In the genomic region with DNA sequence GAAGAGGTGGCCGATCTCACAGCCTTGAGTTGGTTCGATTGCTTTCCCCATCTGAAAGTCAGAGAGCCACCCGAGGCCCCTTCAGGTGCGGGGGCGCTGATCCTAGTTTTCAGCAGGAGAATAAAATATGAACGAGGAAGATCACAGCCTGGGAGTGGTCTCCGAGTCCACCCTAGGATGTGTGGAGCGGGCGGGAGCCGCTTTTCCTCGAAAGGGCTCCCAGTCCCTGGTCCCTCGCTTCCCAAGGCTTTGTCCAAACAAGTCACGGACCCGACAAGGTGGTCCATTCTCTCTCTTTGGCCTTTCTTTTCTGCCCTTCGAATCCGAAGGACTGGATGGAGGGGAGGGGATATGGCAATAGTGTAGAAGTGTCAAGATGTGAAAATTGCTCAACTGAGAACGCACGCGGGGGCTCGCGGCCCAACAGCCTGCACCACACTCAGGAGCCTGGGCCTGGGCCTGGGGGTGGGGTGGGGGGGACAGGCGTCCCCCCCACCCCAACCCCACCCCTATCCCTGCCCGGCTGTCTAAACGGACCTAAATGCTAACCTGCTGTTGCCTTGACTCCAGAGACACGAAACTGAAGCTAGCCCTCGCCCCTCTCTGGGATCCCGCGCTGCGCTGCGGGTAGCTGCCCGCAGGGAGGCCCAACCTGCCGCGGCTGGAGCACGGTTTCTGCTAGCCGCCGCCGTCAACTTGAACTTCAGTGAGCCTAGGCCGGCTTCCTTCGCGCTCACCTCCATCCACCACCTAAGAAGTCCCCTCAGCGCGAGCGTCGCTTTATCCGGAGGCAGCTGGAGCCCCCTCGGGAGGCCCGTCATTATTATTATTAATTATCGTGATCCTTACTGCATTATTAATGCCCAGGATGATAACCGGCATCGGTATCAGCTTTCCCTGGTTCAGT, we compare ENCODE assay signal across 16 cellular contexts. TPM values are rescaled to one million over a fixed set of nuclear protein-coding genes. Genes with fewer than 3 reads are reported as not detected.
A peak's percentile ranks its signal among the peaks of the same experiment; 100 is the strongest.
DNase-seq lines count a peak whose midpoint lies in the region; ATAC-seq and TF ChIP-seq lines count a peak whose summit lies in the region.
"Had no signal": no experiment of that assay in that cellular context is flagged by ENCODE, and none has a peak within 500 bp of the region (broad histone marks: within the 10 kb centered on the region; RNA-seq: fewer than 3 reads in every experiment).

No MANE protein-coding gene starts in this region.

- H3K9me3 Mint-ChIP-seq in T-helper 1 cell treated with Interleukin-12 subunit alpha and Interleukin-12 subunit beta and Interleukin-4 antibody, amounts not matched to agents 30 μg/mL and 1 μg/mL, for 36 hours, result peaks cover 5% of the 10 kb centered on the region
- H3K9me3 Mint-ChIP-seq in activated CD4-positive, alpha-beta memory T cell treated with anti-CD3 and anti-CD28 coated beads, Interleukin-2, amount 10 ng/mL, durations not matched to agents 7 days and 5 days, result peaks cover 2% of the 10 kb centered on the region
- H3K9me3 Mint-ChIP-seq in progenitor cell of endocrine pancreas (ENCODE audit: low read depth), result no peaks in the 10 kb centered on the region

- peak overlapping the region; percentile 57 for H3K27ac Mint-ChIP-seq in T-helper 1 cell treated with Interleukin-12 subunit alpha and Interleukin-12 subunit beta and Interleukin-4 antibody, amounts not matched to agents 30 μg/mL and 1 μg/mL, for 36 hours
- H3K27ac Mint-ChIP-seq in activated CD4-positive, alpha-beta memory T cell treated with anti-CD3 and anti-CD28 coated beads, Interleukin-2, amount 10 ng/mL, durations not matched to agents 7 days and 5 days, result peak overlapping the region; percentile 49
- peak overlapping the region; percentile 69 for H3K27ac Mint-ChIP-seq in progenitor cell of endocrine pancreas

- DNase-seq in T-helper 1 cell (no peak), progenitor cell of endocrine pancreas (ENCODE audit: low spot score, unreplicated experiment) (no peak), mucosa of gallbladder (ENCODE audit: low spot score) (no peak), NCI-H128 (lab: John Stamatoyannopoulos, UW; ENCODE audit: unreplicated experiment) (no peak)
- no peak for DNase-seq in activated CD4-positive, alpha-beta memory T cell treated with anti-CD3 and anti-CD28 coated beads, Interleukin-2, amount 10 ng/mL, durations not matched to agents 7 days and 5 days
- DNase-seq: ACHN; foreskin keratinocyte; left lung; stimulated activated CD4-positive, alpha-beta T cell treated with anti-CD3 and anti-CD28 coated beads, Interleukin-15, amount 100 ng/mL, for 24 hours had no signal

- POLR2A ChIA-PET in activated CD4-positive, alpha-beta memory T cell treated with anti-CD3 and anti-CD28 coated beads, Interleukin-2, amount 10 ng/mL, durations not matched to agents 7 days and 5 days (lab: Charles Lee), result interaction anchor here (1.4 kb wide), 1 partner anchor 28 kb away, joined by 3 read pairs; no protein-coding TSS in a partner anchor

- peak overlapping the region; percentile 10 for H3K4me3 ChIP-seq in iPS-11a (ENCODE audit: low read depth, low read length)
- H3K4me3 ChIP-seq: left lung, pancreas had no signal

- peak overlapping the region; percentile 37 for H3K4me3 Mint-ChIP-seq in T-helper 1 cell treated with Interleukin-12 subunit alpha and Interleukin-12 subunit beta and Interleukin-4 antibody, amounts not matched to agents 30 μg/mL and 1 μg/mL, for 36 hours
- no peak overlapping the region for H3K4me3 Mint-ChIP-seq in activated CD4-positive, alpha-beta memory T cell treated with anti-CD3 and anti-CD28 coated beads, Interleukin-2, amount 10 ng/mL, durations not matched to agents 7 days and 5 days
- no peak overlapping the region for H3K4me3 Mint-ChIP-seq in progenitor cell of endocrine pancreas (ENCODE audit: low read depth)

- no peak for TF ChIP-seq CTCF in progenitor cell of endocrine pancreas (IDR thresholded peaks at IDR 0.05; ENCODE audit: unreplicated experiment)

- peaks cover 90% of the 10 kb centered on the region for H3K27me3 Mint-ChIP-seq in T-helper 1 cell treated with Interleukin-12 subunit alpha and Interleukin-12 subunit beta and Interleukin-4 antibody, amounts not matched to agents 30 μg/mL and 1 μg/mL, for 36 hours (ENCODE audit: low read depth)
- peaks cover 89% of the 10 kb centered on the region for H3K27me3 Mint-ChIP-seq in activated CD4-positive, alpha-beta memory T cell treated with anti-CD3 and anti-CD28 coated beads, Interleukin-2, amount 10 ng/mL, durations not matched to agents 7 days and 5 days
- H3K27me3 Mint-ChIP-seq in progenitor cell of endocrine pancreas, result peaks cover 92% of the 10 kb centered on the region

- CTCF ChIA-PET in activated CD4-positive, alpha-beta memory T cell treated with anti-CD3 and anti-CD28 coated beads, Interleukin-2, amount 10 ng/mL, durations not matched to agents 7 days and 5 days (lab: Charles Lee), result interaction anchor here (0.8 to 1.5 kb wide), 2 partner anchors 245 to 247 kb away, joined by 3 to 4 read pairs; no protein-coding TSS in a partner anchor

- peaks cover 31% of the 10 kb centered on the region for H3K4me1 Mint-ChIP-seq in T-helper 1 cell treated with Interleukin-12 subunit alpha and Interleukin-12 subunit beta and Interleukin-4 antibody, amounts not matched to agents 30 μg/mL and 1 μg/mL, for 36 hours (ENCODE audit: low read depth)
- H3K4me1 Mint-ChIP-seq in activated CD4-positive, alpha-beta memory T cell treated with anti-CD3 and anti-CD28 coated beads, Interleukin-2, amount 10 ng/mL, durations not matched to agents 7 days and 5 days, result peaks cover 37% of the 10 kb centered on the region
- H3K4me1 Mint-ChIP-seq in progenitor cell of endocrine pancreas (ENCODE audit: low read depth), result peaks cover 1% of the 10 kb centered on the region

- peaks cover 7% of the 10 kb centered on the region for H3K36me3 Mint-ChIP-seq in T-helper 1 cell treated with Interleukin-12 subunit alpha and Interleukin-12 subunit beta and Interleukin-4 antibody, amounts not matched to agents 30 μg/mL and 1 μg/mL, for 36 hours (ENCODE audit: low read depth)
- peaks cover 24% of the 10 kb centered on the region for H3K36me3 Mint-ChIP-seq in activated CD4-positive, alpha-beta memory T cell treated with anti-CD3 and anti-CD28 coated beads, Interleukin-2, amount 10 ng/mL, durations not matched to agents 7 days and 5 days (ENCODE audit: low read depth)
- no peaks in the 10 kb centered on the region for H3K36me3 Mint-ChIP-seq in progenitor cell of endocrine pancreas (ENCODE audit: insufficient read depth)

- ATAC-seq in activated CD4-positive, CD25-positive, alpha-beta regulatory T cell treated with anti-CD3 and anti-CD28 coated beads, Interleukin-2, amount 50 U/mL, for 24 hours, result no peak
- ATAC-seq: foreskin keratinocyte had no signal

RNA-seq across cellular contexts. Expression of gene ZIC2, which starts 7.1 kb away (rescaled TPM):
- total RNA-seq in activated CD4-positive, alpha-beta memory T cell treated with anti-CD3 and anti-CD28 coated beads, Interleukin-2, amount 10 ng/mL, durations not matched to agents 7 days and 5 days, result 1 to 10 TPM in 1 of 2 experiments, under 1 TPM in 1; 0.50 to 1.0 TPM
- 0.13 TPM in 1 of 2 replicates, not detected in the other for total RNA-seq in progenitor cell of endocrine pancreas
- 0.23 TPM for total RNA-seq in mucosa of gallbladder
- total RNA-seq: activated CD8-positive, alpha-beta memory T cell treated with anti-CD3 and anti-CD28 coated beads for 36 hours; foreskin keratinocyte; left lung; ureter had no signal

RNA-seq across cellular contexts. Expression of gene ZIC5, which starts 17.2 kb away (rescaled TPM):
- not detected for total RNA-seq in activated CD4-positive, alpha-beta memory T cell treated with anti-CD3 and anti-CD28 coated beads, Interleukin-2, amount 10 ng/mL, durations not matched to agents 7 days and 5 days
- not detected in 2 replicates for total RNA-seq in progenitor cell of endocrine pancreas
- total RNA-seq in mucosa of gallbladder, result 0.03 TPM
- total RNA-seq: activated CD8-positive, alpha-beta memory T cell treated with anti-CD3 and anti-CD28 coated beads for 36 hours; foreskin keratinocyte; left lung; RPMI7951; ureter had no signal
